In the genomic region with DNA sequence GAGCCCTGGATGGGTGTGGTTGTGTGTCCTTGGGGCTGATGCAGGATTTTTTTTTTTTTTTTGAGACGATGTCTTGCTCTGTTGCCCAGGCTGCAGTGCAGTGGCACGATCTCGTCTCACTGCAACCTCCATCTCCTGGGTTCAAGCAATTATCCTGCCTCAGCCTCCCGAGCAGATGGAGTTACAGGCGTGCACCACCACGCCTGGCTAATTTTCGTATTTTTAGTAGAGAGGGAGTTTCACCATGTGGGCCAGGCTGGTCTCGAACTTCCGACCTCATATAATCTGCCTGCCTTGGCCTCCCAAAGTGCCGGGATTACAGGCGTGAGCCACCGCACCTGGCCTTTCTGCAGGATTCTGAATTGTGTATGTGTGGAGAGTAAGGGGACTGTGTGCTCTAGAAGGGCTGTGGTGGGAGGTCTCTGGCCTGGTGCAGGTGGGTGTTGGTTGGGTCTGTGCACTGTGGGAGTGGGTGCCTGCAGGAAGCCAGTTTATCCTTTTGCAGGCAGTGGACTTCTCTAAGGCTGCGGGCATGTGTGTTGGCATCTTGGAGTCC, we compare ENCODE assay signal across 1 cellular context.
TF ChIP-seq lines count a peak whose summit lies in the region.

No MANE protein-coding gene starts in this region.

TF ChIP-seq in SK-N-SH treated with all-trans-retinoic acid at 6 μM for 48 hours, 23 proteins besides CTCF, POLR2A, EP300 and RAD21 (continued from another document):
- TF ChIP-seq, protein P1, sequence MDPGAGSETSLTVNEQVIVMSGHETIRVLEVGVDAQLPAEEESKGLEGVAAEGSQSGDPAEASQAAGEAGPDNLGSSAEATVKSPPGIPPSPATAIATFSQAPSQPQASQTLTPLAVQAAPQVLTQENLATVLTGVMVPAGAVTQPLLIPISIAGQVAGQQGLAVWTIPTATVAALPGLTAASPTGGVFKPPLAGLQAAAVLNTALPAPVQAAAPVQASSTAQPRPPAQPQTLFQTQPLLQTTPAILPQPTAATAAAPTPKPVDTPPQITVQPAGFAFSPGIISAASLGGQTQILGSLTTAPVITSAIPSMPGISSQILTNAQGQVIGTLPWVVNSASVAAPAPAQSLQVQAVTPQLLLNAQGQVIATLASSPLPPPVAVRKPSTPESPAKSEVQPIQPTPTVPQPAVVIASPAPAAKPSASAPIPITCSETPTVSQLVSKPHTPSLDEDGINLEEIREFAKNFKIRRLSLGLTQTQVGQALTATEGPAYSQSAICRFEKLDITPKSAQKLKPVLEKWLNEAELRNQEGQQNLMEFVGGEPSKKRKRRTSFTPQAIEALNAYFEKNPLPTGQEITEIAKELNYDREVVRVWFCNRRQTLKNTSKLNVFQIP (CRISPR knock-in tag; IDR thresholded peaks at IDR 0.05; ENCODE audit: borderline replicate concordance, low read depth), result no peak
- no peak for TF ChIP-seq ARNTL (CRISPR knock-in tag; IDR thresholded peaks at IDR 0.05; ENCODE audit: borderline replicate concordance, low read depth)
- no peak for TF ChIP-seq CSDC2 (CRISPR knock-in tag; IDR thresholded peaks at IDR 0.05)
- TF ChIP-seq PPARA (CRISPR knock-in tag; IDR thresholded peaks at IDR 0.05; ENCODE audit: borderline replicate concordance), result no peak
- TF ChIP-seq SNAI2 (CRISPR knock-in tag; IDR thresholded peaks at IDR 0.05), result no peak
- TF ChIP-seq, protein P2, sequence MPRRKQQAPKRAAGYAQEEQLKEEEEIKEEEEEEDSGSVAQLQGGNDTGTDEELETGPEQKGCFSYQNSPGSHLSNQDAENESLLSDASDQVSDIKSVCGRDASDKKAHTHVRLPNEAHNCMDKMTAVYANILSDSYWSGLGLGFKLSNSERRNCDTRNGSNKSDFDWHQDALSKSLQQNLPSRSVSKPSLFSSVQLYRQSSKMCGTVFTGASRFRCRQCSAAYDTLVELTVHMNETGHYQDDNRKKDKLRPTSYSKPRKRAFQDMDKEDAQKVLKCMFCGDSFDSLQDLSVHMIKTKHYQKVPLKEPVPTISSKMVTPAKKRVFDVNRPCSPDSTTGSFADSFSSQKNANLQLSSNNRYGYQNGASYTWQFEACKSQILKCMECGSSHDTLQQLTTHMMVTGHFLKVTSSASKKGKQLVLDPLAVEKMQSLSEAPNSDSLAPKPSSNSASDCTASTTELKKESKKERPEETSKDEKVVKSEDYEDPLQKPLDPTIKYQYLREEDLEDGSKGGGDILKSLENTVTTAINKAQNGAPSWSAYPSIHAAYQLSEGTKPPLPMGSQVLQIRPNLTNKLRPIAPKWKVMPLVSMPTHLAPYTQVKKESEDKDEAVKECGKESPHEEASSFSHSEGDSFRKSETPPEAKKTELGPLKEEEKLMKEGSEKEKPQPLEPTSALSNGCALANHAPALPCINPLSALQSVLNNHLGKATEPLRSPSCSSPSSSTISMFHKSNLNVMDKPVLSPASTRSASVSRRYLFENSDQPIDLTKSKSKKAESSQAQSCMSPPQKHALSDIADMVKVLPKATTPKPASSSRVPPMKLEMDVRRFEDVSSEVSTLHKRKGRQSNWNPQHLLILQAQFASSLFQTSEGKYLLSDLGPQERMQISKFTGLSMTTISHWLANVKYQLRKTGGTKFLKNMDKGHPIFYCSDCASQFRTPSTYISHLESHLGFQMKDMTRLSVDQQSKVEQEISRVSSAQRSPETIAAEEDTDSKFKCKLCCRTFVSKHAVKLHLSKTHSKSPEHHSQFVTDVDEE (CRISPR knock-in tag; IDR thresholded peaks at IDR 0.05), result no peak
- TF ChIP-seq, protein P3, sequence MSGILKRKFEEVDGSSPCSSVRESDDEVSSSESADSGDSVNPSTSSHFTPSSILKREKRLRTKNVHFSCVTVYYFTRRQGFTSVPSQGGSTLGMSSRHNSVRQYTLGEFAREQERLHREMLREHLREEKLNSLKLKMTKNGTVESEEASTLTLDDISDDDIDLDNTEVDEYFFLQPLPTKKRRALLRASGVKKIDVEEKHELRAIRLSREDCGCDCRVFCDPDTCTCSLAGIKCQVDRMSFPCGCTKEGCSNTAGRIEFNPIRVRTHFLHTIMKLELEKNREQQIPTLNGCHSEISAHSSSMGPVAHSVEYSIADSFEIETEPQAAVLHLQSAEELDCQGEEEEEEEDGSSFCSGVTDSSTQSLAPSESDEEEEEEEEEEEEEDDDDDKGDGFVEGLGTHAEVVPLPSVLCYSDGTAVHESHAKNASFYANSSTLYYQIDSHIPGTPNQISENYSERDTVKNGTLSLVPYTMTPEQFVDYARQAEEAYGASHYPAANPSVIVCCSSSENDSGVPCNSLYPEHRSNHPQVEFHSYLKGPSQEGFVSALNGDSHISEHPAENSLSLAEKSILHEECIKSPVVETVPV (CRISPR knock-in tag; IDR thresholded peaks at IDR 0.05), result no peak
- TF ChIP-seq, protein P4, sequence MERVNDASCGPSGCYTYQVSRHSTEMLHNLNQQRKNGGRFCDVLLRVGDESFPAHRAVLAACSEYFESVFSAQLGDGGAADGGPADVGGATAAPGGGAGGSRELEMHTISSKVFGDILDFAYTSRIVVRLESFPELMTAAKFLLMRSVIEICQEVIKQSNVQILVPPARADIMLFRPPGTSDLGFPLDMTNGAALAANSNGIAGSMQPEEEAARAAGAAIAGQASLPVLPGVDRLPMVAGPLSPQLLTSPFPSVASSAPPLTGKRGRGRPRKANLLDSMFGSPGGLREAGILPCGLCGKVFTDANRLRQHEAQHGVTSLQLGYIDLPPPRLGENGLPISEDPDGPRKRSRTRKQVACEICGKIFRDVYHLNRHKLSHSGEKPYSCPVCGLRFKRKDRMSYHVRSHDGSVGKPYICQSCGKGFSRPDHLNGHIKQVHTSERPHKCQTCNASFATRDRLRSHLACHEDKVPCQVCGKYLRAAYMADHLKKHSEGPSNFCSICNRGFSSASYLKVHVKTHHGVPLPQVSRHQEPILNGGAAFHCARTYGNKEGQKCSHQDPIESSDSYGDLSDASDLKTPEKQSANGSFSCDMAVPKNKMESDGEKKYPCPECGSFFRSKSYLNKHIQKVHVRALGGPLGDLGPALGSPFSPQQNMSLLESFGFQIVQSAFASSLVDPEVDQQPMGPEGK (CRISPR knock-in tag; IDR thresholded peaks at IDR 0.05; ENCODE audit: borderline replicate concordance), result no peak
- TF ChIP-seq TCF4 (CRISPR knock-in tag; IDR thresholded peaks at IDR 0.05; ENCODE audit: borderline replicate concordance), result no peak
- no peak for TF ChIP-seq ZC3H10 (CRISPR knock-in tag; IDR thresholded peaks at IDR 0.05)
- no peak for TF ChIP-seq GLIS3 (CRISPR knock-in tag; IDR thresholded peaks at IDR 0.05)
- TF ChIP-seq, protein P5, sequence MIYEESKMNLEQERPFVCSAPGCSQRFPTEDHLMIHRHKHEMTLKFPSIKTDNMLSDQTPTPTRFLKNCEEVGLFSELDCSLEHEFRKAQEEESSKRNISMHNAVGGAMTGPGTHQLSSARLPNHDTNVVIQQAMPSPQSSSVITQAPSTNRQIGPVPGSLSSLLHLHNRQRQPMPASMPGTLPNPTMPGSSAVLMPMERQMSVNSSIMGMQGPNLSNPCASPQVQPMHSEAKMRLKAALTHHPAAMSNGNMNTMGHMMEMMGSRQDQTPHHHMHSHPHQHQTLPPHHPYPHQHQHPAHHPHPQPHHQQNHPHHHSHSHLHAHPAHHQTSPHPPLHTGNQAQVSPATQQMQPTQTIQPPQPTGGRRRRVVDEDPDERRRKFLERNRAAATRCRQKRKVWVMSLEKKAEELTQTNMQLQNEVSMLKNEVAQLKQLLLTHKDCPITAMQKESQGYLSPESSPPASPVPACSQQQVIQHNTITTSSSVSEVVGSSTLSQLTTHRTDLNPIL (CRISPR knock-in tag; IDR thresholded peaks at IDR 0.05; ENCODE audit: low read depth), result no peak
- no peak for TF ChIP-seq OSR1 (CRISPR knock-in tag; IDR thresholded peaks at IDR 0.05)
